22 cellular contexts compared by ENCODE assay signal in genomic region chr6:138489846-138490245, GRCh38. TPM values are rescaled to one million over a fixed set of nuclear protein-coding genes. Genes with fewer than 3 reads are reported as not detected.
A peak's percentile ranks its signal among the peaks of the same experiment; 100 is the strongest.
DNase-seq lines count a peak whose midpoint lies in the region; TF ChIP-seq lines count a peak whose summit lies in the region.
"Had no signal": no experiment of that assay in that cellular context is flagged by ENCODE, and none has a peak within 500 bp of the region (broad histone marks: within the 10 kb centered on the region; RNA-seq: fewer than 3 reads in every experiment).

No MANE protein-coding gene starts in this region.

- DNase-seq in esophagus muscularis mucosa (ENCODE audit: extremely low spot score) (no peak), mesothelial cell of epicardium (ENCODE audit: low spot score in 2 of 2, unreplicated experiment in 2 of 2) (no peak), NCI-H748 (lab: John Stamatoyannopoulos, UW; ENCODE audit: unreplicated experiment) (no peak), NCI-H524 treated with DMSO at 0.1 percent for 48 hours (lab: John Stamatoyannopoulos, UW) (no peak)
- DNase-seq in stimulated activated CD4-positive, alpha-beta T cell treated with anti-CD3 and anti-CD28 coated beads, Interleukin-12 subunit alpha, Interleukin-12 subunit beta, amount 100 ng/mL, for 4 hours, result no peak
- DNase-seq: 8988T; ACHN; AML-193; BE2C; Calu3; CD4-positive, alpha-beta memory T cell; COR-L47; DMS53; DMS79 treated with DMSO at 0.1 percent for 48 hours; GF-D8; GOT3; HFFc6 had no signal

- WGBS in esophagus muscularis mucosa, result 91% methylated on average over 2 of the region's 2 CpGs

- peak overlapping the region; percentile 51 for H3K27ac Mint-ChIP-seq in mesothelial cell of epicardium
- H3K27ac Mint-ChIP-seq: HFFc6 had no signal

- TF ChIP-seq CTCF in C4-2B (conservative IDR thresholded peaks at IDR 0.05) (no peak), esophagus muscularis mucosa (IDR thresholded peaks at IDR 0.05) (no peak), mesothelial cell of epicardium (IDR thresholded peaks at IDR 0.05; ENCODE audit: unreplicated experiment) (no peak)

- peaks cover 10% of the 10 kb centered on the region for H3K36me3 Mint-ChIP-seq in mesothelial cell of epicardium
- H3K36me3 Mint-ChIP-seq: CD4-positive, alpha-beta memory T cell had no signal

- H3K27me3 Mint-ChIP-seq in mesothelial cell of epicardium (ENCODE audit: low read depth), result no peaks in the 10 kb centered on the region

- peak overlapping the region; percentile 52 for H3K27ac ChIP-seq in C4-2B
- H3K27ac ChIP-seq in esophagus muscularis mucosa (replicated peaks in 1 of 4), result peak overlapping the region; percentile 69 to 79 (median 74)
- H3K27ac ChIP-seq in stomach smooth muscle (ENCODE audit: low read length), result peak overlapping the region; percentile 56
- H3K27ac ChIP-seq: A549; BLaER1 treated with 17β-estradiol and CSF1 and Interleukin-3, amounts not matched to agents 10 nM and 100 nM had no signal

- no peaks in the 10 kb centered on the region for H3K27me3 ChIP-seq in esophagus muscularis mucosa
- no peaks in the 10 kb centered on the region for H3K27me3 ChIP-seq in stomach smooth muscle (ENCODE audit: control insufficient read depth in 1 of 2, insufficient read depth in 2 of 2, low read length in 2 of 2)
- H3K27me3 ChIP-seq: BLaER1 treated with 17β-estradiol and CSF1 and Interleukin-3, amounts not matched to agents 10 nM and 100 nM had no signal

- intact Hi-C loops in esophagus muscularis mucosa (cut with DNase I), result no loop called here

- peaks cover 0 to 2% (median 0%) of the 10 kb centered on the region in 4 donors for H3K36me3 ChIP-seq in esophagus muscularis mucosa
- H3K36me3 ChIP-seq in stomach smooth muscle (ENCODE audit: control insufficient read depth in 2 of 2, insufficient read depth in 2 of 2, low read length in 2 of 2), result no peaks in the 10 kb centered on the region
- H3K36me3 ChIP-seq: BE2C had no signal

- no peak overlapping the region for H3K4me3 Mint-ChIP-seq in mesothelial cell of epicardium
- H3K4me3 Mint-ChIP-seq: CD4-positive, alpha-beta memory T cell; HFFc6 had no signal

- no peak for TF ChIP-seq EP300 in esophagus muscularis mucosa (IDR thresholded peaks at IDR 0.05)

- H3K4me3 ChIP-seq in esophagus muscularis mucosa (no peak overlapping the region), stomach smooth muscle (ENCODE audit: low read length in 2 of 2) (no peak overlapping the region)
- H3K4me3 ChIP-seq: A549; BLaER1 treated with 17β-estradiol and CSF1 and Interleukin-3, amounts not matched to agents 10 nM and 100 nM; HAP-1 had no signal

- H3K4me1 ChIP-seq in esophagus muscularis mucosa, result peaks cover 31 to 64% (median 56%) of the 10 kb centered on the region in 4 donors
- peaks cover 12% of the 10 kb centered on the region for H3K4me1 ChIP-seq in stomach smooth muscle (ENCODE audit: control insufficient read depth, insufficient read depth, low read length)
- H3K4me1 ChIP-seq: BE2C; BLaER1 treated with 17β-estradiol and CSF1 and Interleukin-3, amounts not matched to agents 10 nM and 100 nM had no signal

- H3K9me3 Mint-ChIP-seq in mesothelial cell of epicardium, result no peaks in the 10 kb centered on the region
- H3K9me3 Mint-ChIP-seq: CD4-positive, alpha-beta memory T cell; HFFc6 had no signal

- H3K9me3 ChIP-seq in esophagus muscularis mucosa, result no peaks in the 10 kb centered on the region
- no peaks in the 10 kb centered on the region for H3K9me3 ChIP-seq in stomach smooth muscle (ENCODE audit: control insufficient read depth in 2 of 2, low read length in 2 of 2)
- H3K9me3 ChIP-seq: A549; BE2C; BLaER1 treated with 17β-estradiol and CSF1 and Interleukin-3, amounts not matched to agents 10 nM and 100 nM; HAP-1 had no signal

- TF ChIP-seq POLR2A in esophagus muscularis mucosa (IDR thresholded peaks at IDR 0.05; ENCODE audit: low read depth), result no peak

- H3K9ac ChIP-seq in stomach smooth muscle (ENCODE audit: low read length in 2 of 2), result no peak overlapping the region
- H3K9ac ChIP-seq: BLaER1 treated with 17β-estradiol and CSF1 and Interleukin-3, amounts not matched to agents 10 nM and 100 nM had no signal

- peaks cover 73% of the 10 kb centered on the region for H3K4me1 Mint-ChIP-seq in mesothelial cell of epicardium
- H3K4me1 Mint-ChIP-seq: CD4-positive, alpha-beta memory T cell had no signal

RNA-seq across cellular contexts. Expression of gene NHSL1, which starts 9.4 kb away (rescaled TPM):
- total RNA-seq in esophagus muscularis mucosa, result 10 to 100 TPM in 3 of 4 donors, 1 to 10 TPM in 1; 8.6 to 15.6 (median 11.7) TPM
- total RNA-seq in mesothelial cell of epicardium, result 66.1 to 73.6 TPM (median 68.0 TPM) in 3 replicates
